ENCODE assay signal across 9 cellular contexts in the genomic region with DNA sequence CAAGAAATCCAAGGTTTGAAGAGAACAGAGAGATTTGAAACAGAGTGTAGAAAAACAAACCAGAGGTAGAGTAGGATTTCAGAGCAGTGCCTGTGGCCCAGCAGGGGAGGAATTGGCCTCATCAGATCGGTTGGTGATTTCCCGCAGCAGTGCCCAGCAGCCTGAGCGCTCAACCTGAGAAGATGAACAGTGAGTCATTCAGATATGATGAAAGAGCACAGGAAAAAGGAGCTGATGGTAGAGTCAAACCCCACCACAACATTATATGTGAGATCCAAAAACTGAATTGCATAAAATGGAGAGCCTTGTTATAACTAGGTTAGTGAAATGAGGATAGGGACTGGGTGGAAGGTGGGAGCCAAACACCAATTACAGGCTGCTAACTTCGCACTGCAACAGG.
DNase-seq lines count a peak whose midpoint lies in the region; ATAC-seq, FAIRE-seq and TF ChIP-seq lines count a peak whose summit lies in the region.
"Had no signal": no experiment of that assay in that cellular context is flagged by ENCODE, and none has a peak within 500 bp of the region (broad histone marks: within the 10 kb centered on the region; RNA-seq: fewer than 3 reads in every experiment).

No MANE protein-coding gene starts in this region.

- no peak for FAIRE-seq in H54 (lab: Jason Lieb, UNC)

- in situ Hi-C loops in Caki2 (cut with HindIII; ENCODE audit: low pct_unique_long_range_greater_than_20kb, low sequenced_read_pairs): no loop called here

- H3K27ac ChIP-seq in ascending aorta (no peak overlapping the region), upper lobe of right lung (no peak overlapping the region)
- H3K27ac ChIP-seq: gastroesophageal sphincter had no signal

- peak; percentile 62 for ATAC-seq in HG02678 (IDR thresholded peaks at IDR 0.05; ENCODE audit: unreplicated experiment)
- no peak for ATAC-seq in GM21528 (IDR thresholded peaks at IDR 0.05; ENCODE audit: low FRiP score, unreplicated experiment)
- no peak for ATAC-seq in upper lobe of right lung
- ATAC-seq: gastroesophageal sphincter had no signal

- no peak for TF ChIP-seq CTCF in ascending aorta (IDR thresholded peaks at IDR 0.05)
- TF ChIP-seq CTCF in upper lobe of right lung (IDR thresholded peaks at IDR 0.05): no peak

- H3K9me3 ChIP-seq in ascending aorta (no peaks in the 10 kb centered on the region), upper lobe of right lung (no peaks in the 10 kb centered on the region)
- H3K9me3 ChIP-seq: gastroesophageal sphincter had no signal

- H3K36me3 ChIP-seq in ascending aorta: no peaks in the 10 kb centered on the region
- H3K36me3 ChIP-seq in upper lobe of right lung: no peaks in the 10 kb centered on the region
- H3K36me3 ChIP-seq: gastroesophageal sphincter had no signal

- no peak for TF ChIP-seq POLR2A in H54 (IDR thresholded peaks at IDR 0.05; ENCODE audit: low read depth, low read length)

- no peak overlapping the region for H3K4me3 ChIP-seq in ascending aorta
- H3K4me3 ChIP-seq in upper lobe of right lung: no peak overlapping the region
- H3K4me3 ChIP-seq: gastroesophageal sphincter had no signal

- intact Hi-C loops in ascending aorta (cut with DNase I) (no loop called here), upper lobe of right lung (cut with DNase I) (no loop called here)

- H3K27me3 ChIP-seq in ascending aorta (no peaks in the 10 kb centered on the region), upper lobe of right lung (no peaks in the 10 kb centered on the region)
- H3K27me3 ChIP-seq: gastroesophageal sphincter had no signal

- no peaks in the 10 kb centered on the region for H3K4me1 ChIP-seq in ascending aorta
- H3K4me1 ChIP-seq in upper lobe of right lung: peaks cover 9% of the 10 kb centered on the region

- peak; percentile 48 for DNase-seq in Caki2 (ENCODE audit: low read depth)
- peak; percentile 14 for DNase-seq in activated CD4-positive, alpha-beta T cell treated with anti-CD3 and anti-CD28 coated beads, Interleukin-2, amount 50 U/mL, for 1 hour
- peak; percentile 89 for DNase-seq in iris pigment epithelial cell (ENCODE audit: low read depth)
- DNase-seq in ascending aorta (ENCODE audit: low spot score in 2 of 2): no peak
- DNase-seq in upper lobe of right lung: no peak
- DNase-seq in H54 (ENCODE audit: insufficient read length, low spot score): no peak

Comparison
In these comparisons a context has a peak if more than half of its experiments do, and no peak if none do; other contexts are left out.
1. DNase-seq: peak in Caki2 (single experiment), activated CD4-positive, alpha-beta T cell treated with anti-CD3 and anti-CD28 coated beads, Interleukin-2, amount 50 U/mL, for 1 hour (single experiment) and iris pigment epithelial cell (single experiment); none in ascending aorta (0 of 2), upper lobe of right lung (single experiment) and H54 (single experiment).